In the genomic region with DNA sequence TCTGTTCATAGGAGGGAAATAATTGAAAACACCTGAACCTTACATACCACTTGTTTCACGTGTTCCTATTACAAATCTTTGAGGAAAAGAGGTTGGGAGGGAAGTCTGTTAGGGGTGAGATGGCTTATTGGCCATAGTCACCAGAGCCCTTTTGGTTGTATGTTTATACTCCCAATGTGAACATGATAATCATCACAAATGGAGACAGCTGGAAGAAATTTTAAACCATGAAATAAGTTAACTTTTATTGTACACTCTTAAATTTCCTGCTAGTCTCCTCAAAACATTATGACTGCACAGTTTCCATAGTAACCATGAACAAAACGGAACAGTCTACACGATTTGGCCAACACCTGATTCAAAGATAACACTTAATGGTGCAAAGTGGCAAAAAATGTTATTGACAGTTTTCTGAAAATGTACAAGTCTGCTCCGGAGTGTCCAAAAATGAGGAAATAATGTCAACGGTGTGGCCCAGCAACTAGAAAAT, we compare ENCODE assay signal across 16 cellular contexts. TPM values are rescaled to one million over a fixed set of nuclear protein-coding genes. Genes with fewer than 3 reads are reported as not detected.
A peak's percentile ranks its signal among the peaks of the same experiment; 100 is the strongest.
DNase-seq lines count a peak whose midpoint lies in the region; ATAC-seq, FAIRE-seq and TF ChIP-seq lines count a peak whose summit lies in the region.
"Had no signal": no experiment of that assay in that cellular context is flagged by ENCODE, and none has a peak within 500 bp of the region (broad histone marks: within the 10 kb centered on the region; RNA-seq: fewer than 3 reads in every experiment).

No MANE protein-coding gene starts in this region.

- peak; percentile 27 for DNase-seq in AG20443 (ENCODE audit: low spot score)
- DNase-seq in PC-3, result no peak
- no peak for DNase-seq in NCI-H2171 (lab: John Stamatoyannopoulos, UW)
- no peak for DNase-seq in ecto neural progenitor cell (ENCODE audit: low spot score)
- DNase-seq in small intestine, result no peak
- DNase-seq: central memory CD4-positive, alpha-beta T cell; DMS153; midbrain; NCI-H1105; NCI-H446 treated with DMSO at 0.1 percent for 48 hours; pancreas had no signal

- POLR2A ChIA-PET in PC-3 (lab: Charles Lee; ENCODE audit: unreplicated experiment), result no interaction called here

- H3K36me3 ChIP-seq in PC-3 (ENCODE audit: low read depth, low read length), result no peaks in the 10 kb centered on the region
- no peaks in the 10 kb centered on the region for H3K36me3 ChIP-seq in mesodermal cell (ENCODE audit: control insufficient read depth, insufficient read depth, low read length)
- no peaks in the 10 kb centered on the region for H3K36me3 ChIP-seq in small intestine (ENCODE audit: control insufficient read depth in 2 of 2, insufficient read depth in 2 of 2, low read length in 2 of 2)
- H3K36me3 ChIP-seq: pancreas had no signal

- no peaks in the 10 kb centered on the region for H3K79me2 ChIP-seq in PC-3 (ENCODE audit: low read length)

- H3K9me2 ChIP-seq in PC-3 (replicated peaks; ENCODE audit: low read length), result no peaks in the 10 kb centered on the region

- H3K4me3 ChIP-seq in PC-3 (ENCODE audit: low read length), result no peak overlapping the region
- H3K4me3 ChIP-seq in mesodermal cell (ENCODE audit: extremely low read depth, insufficient read depth, low read length, poor library complexity, severe bottlenecking), result no peak overlapping the region
- H3K4me3 ChIP-seq in small intestine (ENCODE audit: low read depth in 1 of 2, low read length in 2 of 2), result no peak overlapping the region
- H3K4me3 ChIP-seq: pancreas had no signal

- ATAC-seq in PC-3, result no peak
- ATAC-seq in HG03457 (IDR thresholded peaks at IDR 0.05; ENCODE audit: unreplicated experiment), result no peak
- ATAC-seq: activated CD4-positive, CD25-positive, alpha-beta regulatory T cell treated with anti-CD3 and anti-CD28 coated beads, Interleukin-2, amount 50 U/mL, for 24 hours had no signal

- peak; percentile 59 for FAIRE-seq in endometrium (lab: Jason Lieb, UNC)
- no peak for FAIRE-seq in small intestine (lab: Jason Lieb, UNC)
- FAIRE-seq: pancreas had no signal

- CTCF ChIA-PET in PC-3 (lab: Charles Lee), result no interaction called here

- H3K9me3 ChIP-seq in PC-3 (ENCODE audit: low read length) (no peaks in the 10 kb centered on the region), mesodermal cell (ENCODE audit: control insufficient read depth, low read length) (no peaks in the 10 kb centered on the region), small intestine (ENCODE audit: control insufficient read depth, low read depth) (no peaks in the 10 kb centered on the region)
- H3K9me3 ChIP-seq: pancreas had no signal

- H3K9ac ChIP-seq in PC-3 (ENCODE audit: low read length), result no peak overlapping the region

- BruUV-seq in PC-3 (replicated peaks; lab: Mats Ljungman, UMichigan), result no TSS peak

- intact Hi-C loops in PC-3 (cut with micrococcal nuclease), result no loop called here

- H2AFZ ChIP-seq in PC-3 (ENCODE audit: low read length), result no peak overlapping the region

- no peak for TF ChIP-seq CTCF in PC-3 (conservative IDR thresholded peaks at IDR 0.05; ENCODE audit: low read depth, low read length)

- H3K27ac ChIP-seq in PC-3 (ENCODE audit: low read length), result peak overlapping the region; percentile 29; the same call in 1 of the 2 replicates
- H3K27ac ChIP-seq in mesodermal cell (ENCODE audit: low read depth, low read length, severe bottlenecking), result peak overlapping the region; percentile 58
- no peak overlapping the region for H3K27ac ChIP-seq in small intestine (ENCODE audit: low read depth in 1 of 2, low read length in 1 of 2)
- H3K27ac ChIP-seq: pancreas had no signal

- H3K27me3 ChIP-seq in PC-3 (ENCODE audit: low read length), result no peaks in the 10 kb centered on the region
- H3K27me3 ChIP-seq in small intestine (ENCODE audit: control insufficient read depth in 2 of 2, insufficient read depth in 2 of 2, low read length in 2 of 2), result no peaks in the 10 kb centered on the region
- H3K27me3 ChIP-seq: pancreas had no signal

- H3F3A ChIP-seq in PC-3 (ENCODE audit: low read length, unreplicated experiment), result no peaks in the 10 kb centered on the region

- peak overlapping the region; percentile 46 for H3K4me2 ChIP-seq in PC-3 (ENCODE audit: low read length)

- no peaks in the 10 kb centered on the region for H4K20me1 ChIP-seq in PC-3 (ENCODE audit: low read length)

- peaks cover 25% of the 10 kb centered on the region for H3K4me1 ChIP-seq in PC-3 (ENCODE audit: insufficient read depth, low read length)
- peaks cover 12% of the 10 kb centered on the region for H3K4me1 ChIP-seq in mesodermal cell (ENCODE audit: control insufficient read depth, insufficient read depth, low read length, poor library complexity, severe bottlenecking)
- H3K4me1 ChIP-seq in small intestine (ENCODE audit: control insufficient read depth in 2 of 2, insufficient read depth in 1 of 2, low read depth in 1 of 2, low read length in 1 of 2), result no peaks in the 10 kb centered on the region
- H3K4me1 ChIP-seq: pancreas had no signal

- WGBS in mesodermal cell (ENCODE audit: insufficient coverage in 2 of 2), 2 experiments, result 75 to 100% methylated on average over 2 to 4 of the region's 5 CpGs
- 38 to 55% (median 39%) methylated on average over 5 of the region's 5 CpGs for WGBS in small intestine, 3 donors

RNA-seq across cellular contexts. Expression of gene LMNTD1, which starts 56.9 kb away (rescaled TPM):
- total RNA-seq in PC-3 (2014; rRNA removed), result not detected in 2 replicates
- polyA plus RNA-seq in mesodermal cell (2013, experiment 1 of 2), result not detected
- not detected for polyA plus RNA-seq in mesodermal cell (2013, experiment 2 of 2)
- not detected for polyA plus RNA-seq in small intestine
- total RNA-seq: epithelial cell of proximal tubule had no signal

Comparison
In these comparisons a context has a peak if more than half of its experiments do, and no peak if none do; other contexts are left out.
1. H3K27ac ChIP-seq: peak in PC-3 (single experiment) and mesodermal cell (single experiment); none in small intestine (0 of 2).